1 cellular context compared by ENCODE assay signal in the genomic region with DNA sequence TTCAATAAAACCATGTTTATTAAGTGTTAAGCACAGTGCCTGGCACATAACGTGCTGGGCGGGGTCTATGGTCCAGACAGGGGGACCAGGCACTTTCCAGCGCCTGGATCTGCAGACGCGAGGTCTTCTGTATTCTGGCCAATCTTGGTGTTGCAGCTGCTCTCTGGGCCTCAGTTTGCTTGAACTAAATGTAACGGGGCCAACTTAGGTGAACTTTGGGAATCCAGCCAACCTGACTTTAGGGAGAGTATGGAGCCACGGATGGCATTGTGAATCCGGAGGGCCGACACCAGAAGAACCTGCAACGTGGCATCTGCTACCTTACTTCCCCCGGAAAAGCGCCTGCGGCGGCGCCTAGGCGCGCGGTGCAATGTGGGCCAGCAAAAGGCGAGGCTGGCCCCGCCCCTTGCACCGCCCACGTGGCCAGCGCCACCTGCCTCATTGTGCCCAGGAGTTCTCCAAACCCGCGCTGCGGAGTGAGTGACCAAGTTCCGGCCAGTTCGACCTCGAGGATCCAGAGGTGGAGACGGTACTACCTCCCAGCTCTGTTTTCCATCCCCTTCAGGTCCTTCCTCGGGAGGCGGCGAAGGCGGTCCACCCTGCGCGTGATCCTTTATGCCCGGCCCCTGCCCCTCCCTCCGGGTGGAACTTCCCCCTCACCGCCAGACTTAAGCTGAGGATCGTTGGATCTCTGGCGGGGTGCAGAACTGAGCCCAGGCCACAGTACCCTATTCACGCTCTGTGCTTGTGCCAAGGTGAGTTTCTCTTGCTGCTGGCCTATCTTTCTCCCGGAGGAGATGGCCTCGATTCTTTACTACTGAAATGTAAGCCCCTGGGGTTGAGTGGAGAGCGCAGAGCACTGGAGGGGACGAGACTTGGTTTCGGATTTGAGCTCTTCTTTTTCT.
TF ChIP-seq lines count a peak whose summit lies in the region.

A gene (plus strand): TSS at position 426 of the 905 bp plus-strand sequence. CDS start 10,969 bp downstream, outside the sequence.

TF ChIP-seq in GM12878, 131 proteins besides CTCF, POLR2A, EP300 and RAD21 (continued from another document):
- TF ChIP-seq, protein P1, sequence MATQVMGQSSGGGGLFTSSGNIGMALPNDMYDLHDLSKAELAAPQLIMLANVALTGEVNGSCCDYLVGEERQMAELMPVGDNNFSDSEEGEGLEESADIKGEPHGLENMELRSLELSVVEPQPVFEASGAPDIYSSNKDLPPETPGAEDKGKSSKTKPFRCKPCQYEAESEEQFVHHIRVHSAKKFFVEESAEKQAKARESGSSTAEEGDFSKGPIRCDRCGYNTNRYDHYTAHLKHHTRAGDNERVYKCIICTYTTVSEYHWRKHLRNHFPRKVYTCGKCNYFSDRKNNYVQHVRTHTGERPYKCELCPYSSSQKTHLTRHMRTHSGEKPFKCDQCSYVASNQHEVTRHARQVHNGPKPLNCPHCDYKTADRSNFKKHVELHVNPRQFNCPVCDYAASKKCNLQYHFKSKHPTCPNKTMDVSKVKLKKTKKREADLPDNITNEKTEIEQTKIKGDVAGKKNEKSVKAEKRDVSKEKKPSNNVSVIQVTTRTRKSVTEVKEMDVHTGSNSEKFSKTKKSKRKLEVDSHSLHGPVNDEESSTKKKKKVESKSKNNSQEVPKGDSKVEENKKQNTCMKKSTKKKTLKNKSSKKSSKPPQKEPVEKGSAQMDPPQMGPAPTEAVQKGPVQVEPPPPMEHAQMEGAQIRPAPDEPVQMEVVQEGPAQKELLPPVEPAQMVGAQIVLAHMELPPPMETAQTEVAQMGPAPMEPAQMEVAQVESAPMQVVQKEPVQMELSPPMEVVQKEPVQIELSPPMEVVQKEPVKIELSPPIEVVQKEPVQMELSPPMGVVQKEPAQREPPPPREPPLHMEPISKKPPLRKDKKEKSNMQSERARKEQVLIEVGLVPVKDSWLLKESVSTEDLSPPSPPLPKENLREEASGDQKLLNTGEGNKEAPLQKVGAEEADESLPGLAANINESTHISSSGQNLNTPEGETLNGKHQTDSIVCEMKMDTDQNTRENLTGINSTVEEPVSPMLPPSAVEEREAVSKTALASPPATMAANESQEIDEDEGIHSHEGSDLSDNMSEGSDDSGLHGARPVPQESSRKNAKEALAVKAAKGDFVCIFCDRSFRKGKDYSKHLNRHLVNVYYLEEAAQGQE (IDR thresholded peaks at IDR 0.05; ENCODE audit: low read depth, low read length): no peak; the same call in 1 of the 2 replicates
- TF ChIP-seq, protein P2, sequence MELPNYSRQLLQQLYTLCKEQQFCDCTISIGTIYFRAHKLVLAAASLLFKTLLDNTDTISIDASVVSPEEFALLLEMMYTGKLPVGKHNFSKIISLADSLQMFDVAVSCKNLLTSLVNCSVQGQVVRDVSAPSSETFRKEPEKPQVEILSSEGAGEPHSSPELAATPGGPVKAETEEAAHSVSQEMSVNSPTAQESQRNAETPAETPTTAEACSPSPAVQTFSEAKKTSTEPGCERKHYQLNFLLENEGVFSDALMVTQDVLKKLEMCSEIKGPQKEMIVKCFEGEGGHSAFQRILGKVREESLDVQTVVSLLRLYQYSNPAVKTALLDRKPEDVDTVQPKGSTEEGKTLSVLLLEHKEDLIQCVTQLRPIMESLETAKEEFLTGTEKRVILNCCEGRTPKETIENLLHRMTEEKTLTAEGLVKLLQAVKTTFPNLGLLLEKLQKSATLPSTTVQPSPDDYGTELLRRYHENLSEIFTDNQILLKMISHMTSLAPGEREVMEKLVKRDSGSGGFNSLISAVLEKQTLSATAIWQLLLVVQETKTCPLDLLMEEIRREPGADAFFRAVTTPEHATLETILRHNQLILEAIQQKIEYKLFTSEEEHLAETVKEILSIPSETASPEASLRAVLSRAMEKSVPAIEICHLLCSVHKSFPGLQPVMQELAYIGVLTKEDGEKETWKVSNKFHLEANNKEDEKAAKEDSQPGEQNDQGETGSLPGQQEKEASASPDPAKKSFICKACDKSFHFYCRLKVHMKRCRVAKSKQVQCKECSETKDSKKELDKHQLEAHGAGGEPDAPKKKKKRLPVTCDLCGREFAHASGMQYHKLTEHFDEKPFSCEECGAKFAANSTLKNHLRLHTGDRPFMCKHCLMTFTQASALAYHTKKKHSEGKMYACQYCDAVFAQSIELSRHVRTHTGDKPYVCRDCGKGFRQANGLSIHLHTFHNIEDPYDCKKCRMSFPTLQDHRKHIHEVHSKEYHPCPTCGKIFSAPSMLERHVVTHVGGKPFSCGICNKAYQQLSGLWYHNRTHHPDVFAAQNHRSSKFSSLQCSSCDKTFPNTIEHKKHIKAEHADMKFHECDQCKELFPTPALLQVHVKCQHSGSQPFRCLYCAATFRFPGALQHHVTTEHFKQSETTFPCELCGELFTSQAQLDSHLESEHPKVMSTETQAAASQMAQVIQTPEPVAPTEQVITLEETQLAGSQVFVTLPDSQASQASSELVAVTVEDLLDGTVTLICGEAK (IDR thresholded peaks at IDR 0.05; ENCODE audit: borderline replicate concordance): peak; percentile 79
- TF ChIP-seq, protein P3, sequence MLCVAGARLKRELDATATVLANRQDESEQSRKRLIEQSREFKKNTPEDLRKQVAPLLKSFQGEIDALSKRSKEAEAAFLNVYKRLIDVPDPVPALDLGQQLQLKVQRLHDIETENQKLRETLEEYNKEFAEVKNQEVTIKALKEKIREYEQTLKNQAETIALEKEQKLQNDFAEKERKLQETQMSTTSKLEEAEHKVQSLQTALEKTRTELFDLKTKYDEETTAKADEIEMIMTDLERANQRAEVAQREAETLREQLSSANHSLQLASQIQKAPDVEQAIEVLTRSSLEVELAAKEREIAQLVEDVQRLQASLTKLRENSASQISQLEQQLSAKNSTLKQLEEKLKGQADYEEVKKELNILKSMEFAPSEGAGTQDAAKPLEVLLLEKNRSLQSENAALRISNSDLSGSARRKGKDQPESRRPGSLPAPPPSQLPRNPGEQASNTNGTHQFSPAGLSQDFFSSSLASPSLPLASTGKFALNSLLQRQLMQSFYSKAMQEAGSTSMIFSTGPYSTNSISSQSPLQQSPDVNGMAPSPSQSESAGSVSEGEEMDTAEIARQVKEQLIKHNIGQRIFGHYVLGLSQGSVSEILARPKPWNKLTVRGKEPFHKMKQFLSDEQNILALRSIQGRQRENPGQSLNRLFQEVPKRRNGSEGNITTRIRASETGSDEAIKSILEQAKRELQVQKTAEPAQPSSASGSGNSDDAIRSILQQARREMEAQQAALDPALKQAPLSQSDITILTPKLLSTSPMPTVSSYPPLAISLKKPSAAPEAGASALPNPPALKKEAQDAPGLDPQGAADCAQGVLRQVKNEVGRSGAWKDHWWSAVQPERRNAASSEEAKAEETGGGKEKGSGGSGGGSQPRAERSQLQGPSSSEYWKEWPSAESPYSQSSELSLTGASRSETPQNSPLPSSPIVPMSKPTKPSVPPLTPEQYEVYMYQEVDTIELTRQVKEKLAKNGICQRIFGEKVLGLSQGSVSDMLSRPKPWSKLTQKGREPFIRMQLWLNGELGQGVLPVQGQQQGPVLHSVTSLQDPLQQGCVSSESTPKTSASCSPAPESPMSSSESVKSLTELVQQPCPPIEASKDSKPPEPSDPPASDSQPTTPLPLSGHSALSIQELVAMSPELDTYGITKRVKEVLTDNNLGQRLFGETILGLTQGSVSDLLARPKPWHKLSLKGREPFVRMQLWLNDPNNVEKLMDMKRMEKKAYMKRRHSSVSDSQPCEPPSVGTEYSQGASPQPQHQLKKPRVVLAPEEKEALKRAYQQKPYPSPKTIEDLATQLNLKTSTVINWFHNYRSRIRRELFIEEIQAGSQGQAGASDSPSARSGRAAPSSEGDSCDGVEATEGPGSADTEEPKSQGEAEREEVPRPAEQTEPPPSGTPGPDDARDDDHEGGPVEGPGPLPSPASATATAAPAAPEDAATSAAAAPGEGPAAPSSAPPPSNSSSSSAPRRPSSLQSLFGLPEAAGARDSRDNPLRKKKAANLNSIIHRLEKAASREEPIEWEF (IDR thresholded peaks at IDR 0.05; ENCODE audit: insufficient replicate concordance, low read depth, low read length): no peak
- TF ChIP-seq SMAD1 (IDR thresholded peaks at IDR 0.05; ENCODE audit: low read depth, partially characterized antibody) (peak; percentile 6), LARP7 (IDR thresholded peaks at IDR 0.05) (peak; percentile 46; the same call in 1 of the 2 replicates), WRNIP1 (IDR thresholded peaks at IDR 0.05; ENCODE audit: borderline replicate concordance, low read depth, low read length) (peak; percentile 54; the same call in 1 of the 2 replicates), STAT3 (IDR thresholded peaks at IDR 0.05; ENCODE audit: low read depth, low read length) (no peak), JUND (IDR thresholded peaks at IDR 0.05; ENCODE audit: low read depth, low read length) (peak; percentile 81; the same call in 1 of the 2 replicates), SUZ12 (IDR thresholded peaks at IDR 0.05; ENCODE audit: unreplicated experiment) (no peak)
- TF ChIP-seq, protein P4, sequence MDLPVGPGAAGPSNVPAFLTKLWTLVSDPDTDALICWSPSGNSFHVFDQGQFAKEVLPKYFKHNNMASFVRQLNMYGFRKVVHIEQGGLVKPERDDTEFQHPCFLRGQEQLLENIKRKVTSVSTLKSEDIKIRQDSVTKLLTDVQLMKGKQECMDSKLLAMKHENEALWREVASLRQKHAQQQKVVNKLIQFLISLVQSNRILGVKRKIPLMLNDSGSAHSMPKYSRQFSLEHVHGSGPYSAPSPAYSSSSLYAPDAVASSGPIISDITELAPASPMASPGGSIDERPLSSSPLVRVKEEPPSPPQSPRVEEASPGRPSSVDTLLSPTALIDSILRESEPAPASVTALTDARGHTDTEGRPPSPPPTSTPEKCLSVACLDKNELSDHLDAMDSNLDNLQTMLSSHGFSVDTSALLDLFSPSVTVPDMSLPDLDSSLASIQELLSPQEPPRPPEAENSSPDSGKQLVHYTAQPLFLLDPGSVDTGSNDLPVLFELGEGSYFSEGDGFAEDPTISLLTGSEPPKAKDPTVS (IDR thresholded peaks at IDR 0.05; ENCODE audit: low read depth, low read length): no peak
- TF ChIP-seq, protein P5, sequence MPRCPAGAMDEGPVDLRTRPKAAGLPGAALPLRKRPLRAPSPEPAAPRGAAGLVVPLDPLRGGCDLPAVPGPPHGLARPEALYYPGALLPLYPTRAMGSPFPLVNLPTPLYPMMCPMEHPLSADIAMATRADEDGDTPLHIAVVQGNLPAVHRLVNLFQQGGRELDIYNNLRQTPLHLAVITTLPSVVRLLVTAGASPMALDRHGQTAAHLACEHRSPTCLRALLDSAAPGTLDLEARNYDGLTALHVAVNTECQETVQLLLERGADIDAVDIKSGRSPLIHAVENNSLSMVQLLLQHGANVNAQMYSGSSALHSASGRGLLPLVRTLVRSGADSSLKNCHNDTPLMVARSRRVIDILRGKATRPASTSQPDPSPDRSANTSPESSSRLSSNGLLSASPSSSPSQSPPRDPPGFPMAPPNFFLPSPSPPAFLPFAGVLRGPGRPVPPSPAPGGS (IDR thresholded peaks at IDR 0.05; ENCODE audit: borderline replicate concordance, insufficient read depth, low read depth, low read length, poor library complexity, severe bottlenecking): no peak
